ENCODE assay signal across 8 cellular contexts in the genomic region with DNA sequence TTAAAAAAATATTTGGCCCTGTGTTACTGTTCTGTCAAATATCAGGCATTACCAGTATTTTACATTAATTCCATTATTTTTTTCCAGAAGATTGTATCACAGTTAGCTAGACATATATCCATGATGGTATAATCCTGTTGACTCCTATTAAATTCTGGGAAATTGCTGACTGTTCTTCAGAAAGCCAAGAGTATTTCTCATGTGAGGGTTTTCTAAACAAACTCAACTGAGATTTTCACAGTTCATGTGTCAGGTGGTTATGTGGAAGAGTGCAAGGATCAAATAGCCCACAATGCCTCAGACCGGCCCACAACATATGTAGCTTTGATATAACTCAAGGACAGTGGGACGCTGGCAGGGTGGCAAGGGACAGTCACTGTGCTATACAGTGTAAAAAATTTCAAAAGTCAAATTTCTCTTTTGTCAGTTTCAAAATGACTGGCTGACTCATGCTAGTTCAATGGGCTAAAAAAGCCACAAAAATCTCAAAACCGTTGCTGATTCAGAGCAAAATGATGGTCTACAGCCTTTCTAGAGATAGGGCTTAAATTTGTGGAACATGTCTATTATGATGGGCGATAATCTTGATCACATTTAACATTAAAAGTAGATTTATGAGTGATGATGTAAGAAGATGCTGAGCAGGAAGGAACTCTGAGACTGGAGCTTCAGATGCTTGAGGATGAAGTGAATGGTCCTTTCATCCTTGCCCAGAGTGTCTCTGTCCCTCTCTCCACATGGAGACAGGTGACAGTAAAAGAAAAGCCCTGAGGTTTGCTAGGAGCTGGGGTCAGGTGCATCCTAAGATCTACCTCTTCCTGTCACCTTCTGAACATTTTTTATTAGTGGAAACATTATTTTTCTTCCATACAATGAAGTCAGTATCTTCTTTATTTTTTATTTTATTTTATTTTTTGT.
DNase-seq lines count a peak whose midpoint lies in the region; ATAC-seq and TF ChIP-seq lines count a peak whose summit lies in the region.

No MANE protein-coding gene starts in this region.

- H3K79me2 ChIP-seq in mammary epithelial cell (ENCODE audit: insufficient read depth, low read length) = no peaks in the 10 kb centered on the region

- H3K4me2 ChIP-seq in mammary epithelial cell (ENCODE audit: insufficient read depth, low read depth, low read length) = no peak overlapping the region

- H3K4me3 ChIP-seq in BJ (ENCODE audit: low read depth, low read length) (no peak overlapping the region), mammary epithelial cell (replicated peaks in 1 of 3; ENCODE audit: insufficient read depth in 1 of 3, low read depth in 2 of 3, low read length in 3 of 3) (no peak overlapping the region), testis (no peak overlapping the region)
- no peak overlapping the region for H3K4me3 ChIP-seq in CD8-positive, alpha-beta T cell (ENCODE audit: low read depth, low read length)

- H3K27me3 ChIP-seq in BJ (ENCODE audit: control insufficient read depth, insufficient read depth, low read length) (no peaks in the 10 kb centered on the region), mammary epithelial cell (ENCODE audit: insufficient read depth, low read length) (no peaks in the 10 kb centered on the region), testis (no peaks in the 10 kb centered on the region)
- no peaks in the 10 kb centered on the region for H3K27me3 ChIP-seq in CD8-positive, alpha-beta T cell (ENCODE audit: insufficient read depth, low read length)

- no peaks in the 10 kb centered on the region for H3K9me3 Mint-ChIP-seq in CD8-positive, alpha-beta T cell

- H3K4me1 Mint-ChIP-seq in CD8-positive, alpha-beta T cell (ENCODE audit: low read depth) = no peaks in the 10 kb centered on the region

- H3K36me3 ChIP-seq in BJ (ENCODE audit: control insufficient read depth, insufficient read depth, low read length) (no peaks in the 10 kb centered on the region), mammary epithelial cell (ENCODE audit: insufficient read depth, low read length) (no peaks in the 10 kb centered on the region), testis (ENCODE audit: low read depth, missing control alignments) (no peaks in the 10 kb centered on the region)
- H3K36me3 ChIP-seq in CD8-positive, alpha-beta T cell (ENCODE audit: insufficient read depth, low read length) = no peaks in the 10 kb centered on the region

- H3K9me3 ChIP-seq in mammary epithelial cell (replicated peaks; ENCODE audit: insufficient read depth, low read length) (no peaks in the 10 kb centered on the region), testis (no peaks in the 10 kb centered on the region)
- H3K9me3 ChIP-seq in CD8-positive, alpha-beta T cell (ENCODE audit: low read length) = no peaks in the 10 kb centered on the region

- in situ Hi-C loops in mammary epithelial cell (cut with MboI; ENCODE audit: low sequenced_read_pairs in 2 of 2) = loop anchor here in 1 of 2 donors (10.0 kb wide), 1 partner anchor 190 kb away; no protein-coding TSS in a partner anchor

- no peak overlapping the region for H3K4me3 Mint-ChIP-seq in CD8-positive, alpha-beta T cell

- no peak overlapping the region for H2AFZ ChIP-seq in mammary epithelial cell (ENCODE audit: low read depth, low read length)

- dilution Hi-C loops in mammary epithelial cell (cut with HindIII; ENCODE audit: low sequenced_read_pairs) = no loop called here

- peak; percentile 68 for ATAC-seq in HG03457 (IDR thresholded peaks at IDR 0.05; ENCODE audit: unreplicated experiment)
- ATAC-seq in CD8-positive, alpha-beta T cell = no peak

- no peaks in the 10 kb centered on the region for H4K20me1 ChIP-seq in mammary epithelial cell (ENCODE audit: insufficient read depth, low read length)

- CTCF ChIA-PET in BJ (lab: Yijun Ruan, JAX) (interaction anchor here (1.1 to 2.0 kb wide), 3 partner anchors 9 to 226 kb away, joined by 3 to 6 read pairs (median 3); no protein-coding TSS in a partner anchor), mammary epithelial cell (lab: Charles Lee; ENCODE audit: low non-redundant PET) (no interaction called here)
- CTCF ChIA-PET in CD8-positive, alpha-beta T cell (lab: Charles Lee) = no interaction called here

- TF ChIP-seq CTCF in BJ (IDR thresholded peaks at IDR 0.05; ENCODE audit: insufficient read depth, low read depth, low read length) (no peak), GM20000 (IDR thresholded peaks at IDR 0.05; ENCODE audit: extremely low read depth, missing control alignments) (no peak), mammary epithelial cell (conservative IDR thresholded peaks at IDR 0.05 in 1 of 2, IDR thresholded peaks at IDR 0.05 in 1 of 2; ENCODE audit: extremely low read depth in 1 of 2, insufficient read depth in 1 of 2, low read depth in 1 of 2, low read length in 2 of 2) (no peak), testis (IDR thresholded peaks at IDR 0.05) (no peak)
- no peak for TF ChIP-seq CTCF in CD8-positive, alpha-beta T cell (IDR thresholded peaks at IDR 0.05)

- no TSS peak for BruUV-seq in mammary epithelial cell (replicated peaks; lab: Mats Ljungman, UMichigan)

- intact Hi-C loops in mammary epithelial cell (cut with micrococcal nuclease) (loop anchor here (5.0 kb wide), 1 partner anchor 187 kb away; no protein-coding TSS in a partner anchor), testis (cut with DNase I; ENCODE audit: low total_unique reads) (no loop called here)
- intact Hi-C loops in CD8-positive, alpha-beta T cell (cut with DNase I, micrococcal nuclease) = no loop called here

- H3K9ac ChIP-seq in mammary epithelial cell (ENCODE audit: insufficient read depth, low read length) = no peak overlapping the region

- H3K27ac ChIP-seq in mammary epithelial cell (ENCODE audit: insufficient read depth, low read depth, low read length) (peak overlapping the region; percentile 29), testis (no peak overlapping the region)
- no peak overlapping the region for H3K27ac ChIP-seq in CD8-positive, alpha-beta T cell (ENCODE audit: low read depth, low read length)

- no peaks in the 10 kb centered on the region for H3K36me3 Mint-ChIP-seq in CD8-positive, alpha-beta T cell

- H3K4me1 ChIP-seq in mammary epithelial cell (ENCODE audit: insufficient read depth, low read length) (peaks cover 14% of the 10 kb centered on the region), testis (no peaks in the 10 kb centered on the region)
- H3K4me1 ChIP-seq in CD8-positive, alpha-beta T cell (ENCODE audit: insufficient read depth, low read length) = no peaks in the 10 kb centered on the region

- peak; percentile 59 for DNase-seq in BJ (ENCODE audit: low read depth)
- peak; percentile 49 for DNase-seq in GM20000 (ENCODE audit: low spot score)
- DNase-seq in mammary epithelial cell = peak; percentile 43
- DNase-seq in testis = no peak
- DNase-seq in CD8-positive, alpha-beta T cell = no peak
- DNase-seq in superior temporal gyrus (ENCODE audit: extremely low spot score) = no peak
- DNase-seq in amygdala (lab: John Stamatoyannopoulos, UW) = no peak

- H3K27me3 Mint-ChIP-seq in CD8-positive, alpha-beta T cell (ENCODE audit: low read depth) = no peaks in the 10 kb centered on the region

- POLR2A ChIA-PET in BJ (lab: Charles Lee) = no interaction called here
- POLR2A ChIA-PET in CD8-positive, alpha-beta T cell (lab: Charles Lee) = no interaction called here

- TF ChIP-seq POLR2A in testis (IDR thresholded peaks at IDR 0.05) = no peak

- no peak overlapping the region for H3K27ac Mint-ChIP-seq in CD8-positive, alpha-beta T cell

- 72% methylated on average over 4 of the region's 4 CpGs for WGBS in mammary epithelial cell (ENCODE audit: low coverage, missing lambda C conversion rate)
- 68 to 69% methylated on average over 4 of the region's 4 CpGs for WGBS in testis, 2 donors

Comparison
In these comparisons a context has a peak if more than half of its experiments do, and no peak if none do; other contexts are left out.
1. DNase-seq: peak in BJ (single experiment), GM20000 (single experiment) and mammary epithelial cell (single experiment); none in testis (single experiment), CD8-positive, alpha-beta T cell (0 of 7), superior temporal gyrus (single experiment) and amygdala (0 of 56).